11 cellular contexts compared by ENCODE assay signal in genomic region chr10:13776861-13777301, GRCh38.
DNase-seq lines count a peak whose midpoint lies in the region; ATAC-seq and TF ChIP-seq lines count a peak whose summit lies in the region.
"Had no signal": no experiment of that assay in that cellular context is flagged by ENCODE, and none has a peak within 500 bp of the region (broad histone marks: within the 10 kb centered on the region; RNA-seq: fewer than 3 reads in every experiment).

No MANE protein-coding gene starts in this region.

- H3K27ac ChIP-seq in GM23338 (ENCODE audit: low read depth) = no peak overlapping the region
- H3K27ac ChIP-seq: hepatocyte had no signal

- ATAC-seq in GM19395 (IDR thresholded peaks at IDR 0.05; ENCODE audit: unreplicated experiment) (peak; percentile 60), left colon (no peak), GM23338 (no peak)

- no peaks in the 10 kb centered on the region for H3K27me3 Mint-ChIP-seq in chondrocyte (ENCODE audit: low read depth)
- H3K27me3 Mint-ChIP-seq in GM23338 (ENCODE audit: insufficient read depth, low read depth, poor library complexity) = peaks cover 5% of the 10 kb centered on the region

- no peaks in the 10 kb centered on the region for H3K9me2 ChIP-seq in GM23338 (ENCODE audit: insufficient read depth)

- H3K9me3 Mint-ChIP-seq in chondrocyte (ENCODE audit: low read depth) = no peaks in the 10 kb centered on the region
- peaks cover 3% of the 10 kb centered on the region; the same call in 1 of the 3 replicates for H3K9me3 Mint-ChIP-seq in GM23338
- H3K9me3 Mint-ChIP-seq: nephron had no signal

- H3K4me1 ChIP-seq in GM23338 (ENCODE audit: insufficient read depth) = 0 out of 2 replicates have a peak, but pooled peaks cover 5% of the 10 kb centered on the region

- no peak overlapping the region for H3K4me2 ChIP-seq in GM23338
- H3K4me2 ChIP-seq: hepatocyte had no signal

- no peaks in the 10 kb centered on the region for H4K20me1 ChIP-seq in GM23338 (replicated peaks; ENCODE audit: insufficient read depth)

- peaks cover 37% of the 10 kb centered on the region for H3K36me3 Mint-ChIP-seq in chondrocyte (ENCODE audit: low read depth)
- H3K36me3 Mint-ChIP-seq in GM23338 (ENCODE audit: low read depth) = peaks cover 4% of the 10 kb centered on the region; the same call in 2 of the 3 replicates

- in situ Hi-C loops in KBM-7 (cut with MboI; ENCODE audit: low pct_unique_long_range_greater_than_20kb, low sequenced_read_pairs) = no loop called here

- H3K27ac Mint-ChIP-seq in chondrocyte (ENCODE audit: unreplicated experiment) = peak overlapping the region; percentile 59
- no peak overlapping the region for H3K27ac Mint-ChIP-seq in GM23338

- peak; percentile 39 for DNase-seq in AG08395 (ENCODE audit: low spot score)
- DNase-seq in KBM-7 = peak; percentile 14
- no peak for DNase-seq in chondrocyte (ENCODE audit: low spot score)
- DNase-seq in activated effector memory CD4-positive, alpha-beta T cell treated with anti-CD3 and anti-CD28 coated beads, Interleukin-2, amount 50 U/mL, for 16 hours = no peak
- no peak for DNase-seq in left colon
- DNase-seq in GM23338 (ENCODE audit: low spot score) = no peak
- DNase-seq in OCI-M1 (lab: John Stamatoyannopoulos, UW) = no peak
- DNase-seq: NCI-H446 had no signal

- H3K27me3 ChIP-seq in GM23338 (ENCODE audit: insufficient read depth) = no peaks in the 10 kb centered on the region
- H3K27me3 ChIP-seq: hepatocyte had no signal

- H3K4me3 ChIP-seq in GM23338 = no peak overlapping the region
- H3K4me3 ChIP-seq: hepatocyte had no signal

- intact Hi-C loops in left colon (cut with DNase I, micrococcal nuclease) = loop anchor here (10.0 kb wide), 2 partner anchors 112 to 162 kb away; no protein-coding TSS in a partner anchor

- H3K36me3 ChIP-seq in GM23338 (ENCODE audit: insufficient read depth) = no peaks in the 10 kb centered on the region

- H3K4me1 Mint-ChIP-seq in chondrocyte (ENCODE audit: low read depth) (peaks cover 39% of the 10 kb centered on the region), GM23338 (peaks cover 6% of the 10 kb centered on the region)

- no peaks in the 10 kb centered on the region for H3K79me2 ChIP-seq in GM23338 (replicated peaks; ENCODE audit: insufficient read depth)
- H3K79me2 ChIP-seq: hepatocyte had no signal

- no peak overlapping the region for H3K4me3 Mint-ChIP-seq in chondrocyte (ENCODE audit: unreplicated experiment)
- H3K4me3 Mint-ChIP-seq in GM23338 = no peak overlapping the region
- H3K4me3 Mint-ChIP-seq: nephron had no signal

- no peaks in the 10 kb centered on the region for H3F3A ChIP-seq in GM23338 (replicated peaks; ENCODE audit: low read depth)

- TF ChIP-seq CTCF in chondrocyte (IDR thresholded peaks at IDR 0.05) = no peak
- TF ChIP-seq CTCF in GM23338 (conservative IDR thresholded peaks at IDR 0.05; ENCODE audit: low read depth in 2 of 2) = no peak

- H2AFZ ChIP-seq in GM23338 = no peak overlapping the region
- H2AFZ ChIP-seq: hepatocyte had no signal

TF ChIP-seq in GM23338, 12 proteins besides CTCF, POLR2A, EP300 and RAD21 (continues in another document):
- TF ChIP-seq REST (IDR thresholded peaks at IDR 0.05; ENCODE audit: unreplicated experiment) = no peak
- TF ChIP-seq JUNB (IDR thresholded peaks at IDR 0.05; ENCODE audit: unreplicated experiment) = no peak
- TF ChIP-seq NANOG (IDR thresholded peaks at IDR 0.05; ENCODE audit: borderline replicate concordance) = no peak
- TF ChIP-seq CREB1 (CRISPR knock-in tag; IDR thresholded peaks at IDR 0.05; ENCODE audit: low read depth) = no peak
- TF ChIP-seq POLR2AphosphoS5 (IDR thresholded peaks at IDR 0.05; ENCODE audit: low read depth) = no peak
- no peak for TF ChIP-seq STAT1 (IDR thresholded peaks at IDR 0.05; ENCODE audit: unreplicated experiment)
- no peak for TF ChIP-seq ZNF462 (CRISPR knock-in tag; IDR thresholded peaks at IDR 0.05)
- no peak for TF ChIP-seq EZH2 (IDR thresholded peaks at IDR 0.05; ENCODE audit: low read depth, unreplicated experiment)
- no peak for TF ChIP-seq EZH2phosphoT487 (IDR thresholded peaks at IDR 0.05; ENCODE audit: unreplicated experiment)
- TF ChIP-seq ZNF331 (CRISPR knock-in tag; IDR thresholded peaks at IDR 0.05; ENCODE audit: low read depth) = no peak

Comparison
In these comparisons a context has a peak if more than half of its experiments do, and no peak if none do; other contexts are left out.
1. DNase-seq: peak in AG08395 (single experiment) and KBM-7 (single experiment); none in chondrocyte (single experiment), activated effector memory CD4-positive, alpha-beta T cell treated with anti-CD3 and anti-CD28 coated beads, Interleukin-2, amount 50 U/mL, for 16 hours (single experiment), left colon (0 of 2), GM23338 (single experiment) and OCI-M1 (single experiment).